17 cellular contexts compared by ENCODE assay signal in the genomic region with DNA sequence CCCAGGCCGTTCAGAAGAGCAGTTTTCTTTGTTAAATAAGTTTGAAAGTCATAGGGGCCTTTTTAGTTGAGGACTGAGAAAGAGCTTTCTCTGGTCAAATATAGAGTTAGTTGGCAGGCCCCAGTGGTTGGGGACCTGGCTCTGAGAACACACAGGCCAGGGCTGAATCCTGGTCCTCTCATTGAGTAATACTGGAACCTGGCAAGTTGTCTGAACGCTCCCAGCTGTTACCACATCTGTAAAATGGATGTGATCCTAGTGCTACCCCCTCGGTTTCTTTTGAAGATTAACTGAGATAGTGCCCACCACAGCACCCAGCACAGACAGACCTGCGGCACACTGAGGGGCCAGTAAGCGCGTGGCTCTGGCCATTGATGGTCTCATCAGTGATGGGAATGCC.
A peak's percentile ranks its signal among the peaks of the same experiment; 100 is the strongest.
DNase-seq lines count a peak whose midpoint lies in the region; ATAC-seq and TF ChIP-seq lines count a peak whose summit lies in the region.
"Had no signal": no experiment of that assay in that cellular context is flagged by ENCODE, and none has a peak within 500 bp of the region (broad histone marks: within the 10 kb centered on the region; RNA-seq: fewer than 3 reads in every experiment).

No MANE protein-coding gene starts in this region.

- peaks cover 9% of the 10 kb centered on the region for H3K4me1 ChIP-seq in neural progenitor cell

- no peaks in the 10 kb centered on the region for H3K27me3 ChIP-seq in neural progenitor cell
- H3K27me3 ChIP-seq: upper lobe of left lung had no signal

- peaks cover 2% of the 10 kb centered on the region for H3K9me3 Mint-ChIP-seq in neural progenitor cell

- peaks cover 3% of the 10 kb centered on the region for H3K27me3 Mint-ChIP-seq in neural progenitor cell (ENCODE audit: insufficient read depth, low read depth)
- H3K27me3 Mint-ChIP-seq: activated naive CD8-positive, alpha-beta T cell treated with anti-CD3 and anti-CD28 coated beads, Interleukin-2, amount 10 ng/mL, durations not matched to agents 7 days and 5 days; CD4-positive, alpha-beta memory T cell had no signal

- H3K36me3 ChIP-seq in neural progenitor cell, result no peaks in the 10 kb centered on the region
- H3K36me3 ChIP-seq: upper lobe of left lung had no signal

- DNase-seq in Right ventricle myocardium superior (no peak), cardiac septum (ENCODE audit: low spot score) (no peak), islet precursor cell (peak; percentile 19), sciatic nerve (ENCODE audit: low spot score) (no peak), SK-N-DZ (ENCODE audit: low spot score) (no peak), neural progenitor cell (ENCODE audit: low spot score) (no peak)
- no peak for DNase-seq in effector CD8-positive, alpha-beta T cell (lab: John Stamatoyannopoulos, UW)
- DNase-seq: activated effector memory CD4-positive, alpha-beta T cell treated with anti-CD3 and anti-CD28 coated beads, Interleukin-2, amount 50 U/mL, for 16 hours; activated naive CD8-positive, alpha-beta T cell treated with anti-CD3 and anti-CD28 coated beads, Interleukin-2, amount 10 ng/mL, durations not matched to agents 7 days and 5 days; activated T-cell treated with anti-CD3 and anti-CD28 coated beads, Interleukin-2, amount 50 U/mL, for 1 hour; CD4-positive, alpha-beta memory T cell; central memory CD4-positive, alpha-beta T cell; DMS153; T-helper 2 cell had no signal

- H3K36me3 Mint-ChIP-seq in neural progenitor cell, result peaks cover 8% of the 10 kb centered on the region

- H3K27ac Mint-ChIP-seq in neural progenitor cell, result no peak overlapping the region
- H3K27ac Mint-ChIP-seq: activated naive CD8-positive, alpha-beta T cell treated with anti-CD3 and anti-CD28 coated beads, Interleukin-2, amount 10 ng/mL, durations not matched to agents 7 days and 5 days had no signal

- H3F3A ChIP-seq in neural progenitor cell (ENCODE audit: low read depth), result no peaks in the 10 kb centered on the region

- no peak for TF ChIP-seq CTCF in neural progenitor cell (IDR thresholded peaks at IDR 0.05)

- no peak overlapping the region for H3K27ac ChIP-seq in neural progenitor cell
- H3K27ac ChIP-seq: KMS-11 had no signal

- intact Hi-C loops in Right ventricle myocardium superior (cut with DNase I), result loop anchor here (10.0 kb wide), 1 partner anchor 282 kb away; no protein-coding TSS in a partner anchor
- intact Hi-C loops in cardiac septum (cut with DNase I), result loop anchor here (5.0 kb wide), 2 partner anchors 214 to 279 kb away; a partner anchor contains a TSS
- intact Hi-C loops in sciatic nerve (cut with DNase I), result no loop called here

- H2AFZ ChIP-seq in neural progenitor cell (replicated peaks), result no peak overlapping the region

- no peaks in the 10 kb centered on the region for H3K79me2 ChIP-seq in neural progenitor cell (ENCODE audit: low read depth)

- H3K9ac ChIP-seq in neural progenitor cell, result no peak overlapping the region
- H3K9ac ChIP-seq: KMS-11 had no signal

- H4K20me1 ChIP-seq in neural progenitor cell (ENCODE audit: low read depth), result no peaks in the 10 kb centered on the region

- no peak overlapping the region for H3K4me2 ChIP-seq in neural progenitor cell
- H3K4me2 ChIP-seq: KMS-11 had no signal

- ATAC-seq in Right ventricle myocardium superior (ENCODE audit: poor library complexity) (peak; percentile 80), sciatic nerve (peak; percentile 82), esophagus mucosa (no peak)

- no peaks in the 10 kb centered on the region for H3K9me3 ChIP-seq in neural progenitor cell (ENCODE audit: low read depth)
- H3K9me3 ChIP-seq: upper lobe of left lung had no signal

- H3K4me1 Mint-ChIP-seq in neural progenitor cell, result peaks cover 10% of the 10 kb centered on the region

- H3K4me3 ChIP-seq in neural progenitor cell, result no peak overlapping the region
- H3K4me3 ChIP-seq: upper lobe of left lung had no signal

- no peak overlapping the region for H3K4me3 Mint-ChIP-seq in neural progenitor cell
- H3K4me3 Mint-ChIP-seq: activated naive CD8-positive, alpha-beta T cell treated with anti-CD3 and anti-CD28 coated beads, Interleukin-2, amount 10 ng/mL, durations not matched to agents 7 days and 5 days; CD4-positive, alpha-beta memory T cell had no signal
